In genomic region chr5:172541119-172541763, GRCh38 we compare ENCODE assay signal across 19 cellular contexts.
DNase-seq lines count a peak whose midpoint lies in the region; ATAC-seq and TF ChIP-seq lines count a peak whose summit lies in the region.
"Had no signal": no experiment of that assay in that cellular context is flagged by ENCODE, and none has a peak within 500 bp of the region (broad histone marks: within the 10 kb centered on the region; RNA-seq: fewer than 3 reads in every experiment).

No MANE protein-coding gene starts in this region.

- no peak overlapping the region for H4K91ac ChIP-seq in IMR-90 (ENCODE audit: insufficient read depth, low read depth, low read length)

- POLR2A ChIA-PET in IMR-90 (lab: Charles Lee; ENCODE audit: unreplicated experiment) (no interaction called here), WTC11 (lab: Charles Lee) (interaction anchor here (0.5 kb wide), 1 partner anchor 35 kb away, joined by 3 read pairs; no protein-coding TSS in a partner anchor)

- TF ChIP-seq POLR2A in IMR-90 (IDR thresholded peaks at IDR 0.05; ENCODE audit: low read depth, low read length): no peak

- no peaks in the 10 kb centered on the region for H4K20me1 ChIP-seq in IMR-90 (ENCODE audit: insufficient read depth, low read length)

- H2BK20ac ChIP-seq in IMR-90 (ENCODE audit: low read depth, low read length): no peak overlapping the region

- WGBS in IMR-90 (ENCODE audit: extremely low coverage in 2 of 2, insufficient read length in 1 of 2), 2 experiments: 53% methylated on average over 3 of the region's 12 CpGs; no CpG with 5 or more reads in 1 of the 2 experiments

- H2AFZ ChIP-seq in IMR-90 (replicated peaks; ENCODE audit: low read length, poor library complexity): no peak overlapping the region

- H3K4me1 ChIP-seq in IMR-90 (ENCODE audit: control insufficient read depth, insufficient read depth, low read length): no peaks in the 10 kb centered on the region
- H3K4me1 ChIP-seq: tibial artery had no signal

- TF ChIP-seq RAD21 in IMR-90 (IDR thresholded peaks at IDR 0.05; ENCODE audit: low read length): no peak

- H4K8ac ChIP-seq in IMR-90 (ENCODE audit: low read depth in 2 of 2, low read length in 2 of 2): no peak overlapping the region

- no peak overlapping the region for H3K23ac ChIP-seq in IMR-90 (ENCODE audit: low read depth, low read length)

- no peak overlapping the region for H3K56ac ChIP-seq in IMR-90 (ENCODE audit: extremely low read depth, insufficient read depth, low read length)

- H3K9me3 Mint-ChIP-seq in WTC11 (peaks cover 9% of the 10 kb centered on the region), osteocyte (ENCODE audit: unreplicated experiment) (no peaks in the 10 kb centered on the region)
- H3K9me3 Mint-ChIP-seq in activated naive CD8-positive, alpha-beta T cell treated with anti-CD3 and anti-CD28 coated beads, Interleukin-2, amount 50 U/mL, for 24 hours: no peaks in the 10 kb centered on the region

- CTCF ChIA-PET in IMR-90 (lab: Yijun Ruan, JAX): no interaction called here
- CTCF ChIA-PET in WTC11 (lab: Charles Lee): interaction anchor here (0.9 to 1.6 kb wide), 2 partner anchors 62 to 106 kb away, joined by 3 to 4 read pairs; no protein-coding TSS in a partner anchor

- peaks cover 10% of the 10 kb centered on the region for H3K27me3 Mint-ChIP-seq in WTC11 (ENCODE audit: low read depth)
- peaks cover 17% of the 10 kb centered on the region for H3K27me3 Mint-ChIP-seq in osteocyte (ENCODE audit: unreplicated experiment)
- peaks cover 4% of the 10 kb centered on the region for H3K27me3 Mint-ChIP-seq in activated naive CD8-positive, alpha-beta T cell treated with anti-CD3 and anti-CD28 coated beads, Interleukin-2, amount 50 U/mL, for 24 hours

- ATAC-seq in IMR-90 (ENCODE audit: low read depth) (no peak), WTC11 (0 out of 2 replicates have a peak, but pooled peaks have one; percentile 24)
- ATAC-seq in activated naive CD8-positive, alpha-beta T cell treated with anti-CD3 and anti-CD28 coated beads, Interleukin-2, amount 50 U/mL, for 24 hours: no peak

- no peaks in the 10 kb centered on the region for H3K9me1 ChIP-seq in IMR-90 (ENCODE audit: insufficient read depth, low read length)

- no peak overlapping the region for H4K5ac ChIP-seq in IMR-90 (ENCODE audit: low read depth, low read length)

- no peak overlapping the region for H2BK5ac ChIP-seq in IMR-90 (ENCODE audit: low read depth, low read length, poor library complexity, severe bottlenecking)

- no TSS peak for BruUV-seq in IMR-90 (replicated peaks; lab: Mats Ljungman, UMichigan)

- in situ Hi-C loops in IMR-90 (cut with MboI; ENCODE audit: low sequenced_read_pairs): no loop called here

- H2AK5ac ChIP-seq in IMR-90 (ENCODE audit: low read depth, low read length): no peak overlapping the region

- H3K4me3 ChIP-seq in IMR-90 (ENCODE audit: insufficient read depth, low read depth, low read length): no peak overlapping the region
- H3K4me3 ChIP-seq: tibial artery had no signal

- no peak overlapping the region for H3K4ac ChIP-seq in IMR-90 (ENCODE audit: low read depth, low read length)

- intact Hi-C loops in IMR-90 (cut with micrococcal nuclease): loop anchor here (1.0 kb wide), 1 partner anchor 17 kb away; no protein-coding TSS in a partner anchor

- H3K18ac ChIP-seq in IMR-90 (ENCODE audit: low read depth, low read length): no peak overlapping the region

- H3K14ac ChIP-seq in IMR-90 (replicated peaks; ENCODE audit: low read depth, low read length): no peak overlapping the region

- no peak overlapping the region for H3K4me2 ChIP-seq in IMR-90 (ENCODE audit: low read depth, low read length)
- H3K4me2 ChIP-seq: KMS-11 had no signal

- H3K27ac ChIP-seq in IMR-90 (ENCODE audit: insufficient read depth, low read length): no peak overlapping the region
- H3K27ac ChIP-seq: KMS-11, tibial artery had no signal

- H3K27me3 ChIP-seq in IMR-90 (ENCODE audit: control insufficient read depth, insufficient read depth, low read length): peaks cover 41% of the 10 kb centered on the region

- H3K9me3 ChIP-seq in IMR-90 (ENCODE audit: control insufficient read depth, insufficient read depth, low read length): peaks cover 1% of the 10 kb centered on the region; the same call in 1 of the 2 replicates
- H3K9me3 ChIP-seq: tibial artery had no signal

- H3K36me3 ChIP-seq in IMR-90 (ENCODE audit: control insufficient read depth, insufficient read depth, low read length): no peaks in the 10 kb centered on the region
- H3K36me3 ChIP-seq: tibial artery had no signal

- H2BK15ac ChIP-seq in IMR-90 (ENCODE audit: low read depth, low read length): no peak overlapping the region

- H3K27ac Mint-ChIP-seq in WTC11: no peak overlapping the region
- H3K27ac Mint-ChIP-seq in osteocyte (ENCODE audit: unreplicated experiment): no peak overlapping the region
- no peak overlapping the region for H3K27ac Mint-ChIP-seq in activated naive CD8-positive, alpha-beta T cell treated with anti-CD3 and anti-CD28 coated beads, Interleukin-2, amount 50 U/mL, for 24 hours
- H3K27ac Mint-ChIP-seq: activated B cell treated with CpG ODN at 0.5 μM for 24 hours, CD14-positive monocyte had no signal

- peaks cover 4% of the 10 kb centered on the region; the same call in 1 of the 2 replicates for H3K36me3 Mint-ChIP-seq in WTC11
- no peaks in the 10 kb centered on the region for H3K36me3 Mint-ChIP-seq in osteocyte (ENCODE audit: unreplicated experiment)
- H3K36me3 Mint-ChIP-seq in activated naive CD8-positive, alpha-beta T cell treated with anti-CD3 and anti-CD28 coated beads, Interleukin-2, amount 50 U/mL, for 24 hours (ENCODE audit: low read depth): no peaks in the 10 kb centered on the region
- H3K36me3 Mint-ChIP-seq: CD14-positive monocyte had no signal

- H3K4me1 Mint-ChIP-seq in WTC11 (peaks cover 13% of the 10 kb centered on the region), osteocyte (ENCODE audit: unreplicated experiment) (peaks cover 3% of the 10 kb centered on the region)
- no peaks in the 10 kb centered on the region for H3K4me1 Mint-ChIP-seq in activated naive CD8-positive, alpha-beta T cell treated with anti-CD3 and anti-CD28 coated beads, Interleukin-2, amount 50 U/mL, for 24 hours
- H3K4me1 Mint-ChIP-seq: activated B cell treated with CpG ODN at 0.5 μM for 24 hours, CD14-positive monocyte had no signal

- H2AK9ac ChIP-seq in IMR-90 (replicated peaks; ENCODE audit: low read depth, low read length, poor library complexity): no peak overlapping the region

- H3K4me3 Mint-ChIP-seq in WTC11 (no peak overlapping the region), osteocyte (ENCODE audit: unreplicated experiment) (no peak overlapping the region)
- H3K4me3 Mint-ChIP-seq in activated naive CD8-positive, alpha-beta T cell treated with anti-CD3 and anti-CD28 coated beads, Interleukin-2, amount 50 U/mL, for 24 hours: no peak overlapping the region
- H3K4me3 Mint-ChIP-seq: activated B cell treated with CpG ODN at 0.5 μM for 24 hours had no signal

- no peak for TF ChIP-seq CTCF in IMR-90 (conservative IDR thresholded peaks at IDR 0.05; ENCODE audit: low read depth, low read length)
- no peak for TF ChIP-seq CTCF in WTC11 (IDR thresholded peaks at IDR 0.05)
- TF ChIP-seq CTCF in osteocyte (IDR thresholded peaks at IDR 0.05): no peak

- no peak for DNase-seq in IMR-90
- no peak for DNase-seq in WTC11 (ENCODE audit: low spot score)
- peak; percentile 83 for DNase-seq in islet precursor cell
- peak; percentile 23 for DNase-seq in osteocyte (ENCODE audit: extremely low spot score, unreplicated experiment)
- DNase-seq in activated naive CD8-positive, alpha-beta T cell treated with anti-CD3 and anti-CD28 coated beads, Interleukin-2, amount 50 U/mL, for 24 hours: no peak
- DNase-seq in SKM-1 treated with dmso at 0.1 percent for 144 hours (lab: John Stamatoyannopoulos, UW; ENCODE audit: unreplicated experiment): no peak
- DNase-seq in GF-D8 (lab: John Stamatoyannopoulos, UW): no peak
- DNase-seq: activated B cell treated with CpG ODN at 0.5 μM for 24 hours, activated gamma-delta T cell treated with Interleukin-2 at 50 U/mL for 16 hours, DMS79, H7, hippocampal formation, kidney glomerular epithelial cell, NCI-H1092, NCI-H774, T-helper 1 cell had no signal

- no peak overlapping the region for H3K9ac ChIP-seq in IMR-90 (ENCODE audit: low read depth, low read length)
- H3K9ac ChIP-seq: KMS-11 had no signal

- dilution Hi-C loops in IMR-90 (cut with HindIII; ENCODE audit: low sequenced_read_pairs, unreplicated experiment): no loop called here

- H3K79me1 ChIP-seq in IMR-90 (ENCODE audit: low read depth in 1 of 2, low read length in 2 of 2): no peaks in the 10 kb centered on the region

- H2BK120ac ChIP-seq in IMR-90 (ENCODE audit: low read depth, low read length): no peak overlapping the region

TF ChIP-seq in IMR-90, 13 proteins besides CTCF, POLR2A, EP300 and RAD21:
- TF ChIP-seq SMC3 (IDR thresholded peaks at IDR 0.05; ENCODE audit: low read depth, low read length) (no peak), MAFK (IDR thresholded peaks at IDR 0.05; ENCODE audit: low read depth, low read length) (peak; percentile 96)

TF ChIP-seq in WTC11, 78 proteins besides CTCF, POLR2A, EP300 and RAD21:
- no peak for TF ChIP-seq ZNF317 (CRISPR knock-in tag; IDR thresholded peaks at IDR 0.05; ENCODE audit: borderline replicate concordance, low read depth)
- no peak for TF ChIP-seq HMGXB4 (CRISPR knock-in tag; IDR thresholded peaks at IDR 0.05)
- TF ChIP-seq JAZF1 (CRISPR knock-in tag; IDR thresholded peaks at IDR 0.05): no peak

Comparison
In these comparisons a context has a peak if more than half of its experiments do, and no peak if none do; other contexts are left out.
1. DNase-seq: peak in islet precursor cell (single experiment) and osteocyte (single experiment); none in IMR-90 (single experiment), WTC11 (single experiment), activated naive CD8-positive, alpha-beta T cell treated with anti-CD3 and anti-CD28 coated beads, Interleukin-2, amount 50 U/mL, for 24 hours (single experiment), SKM-1 treated with dmso at 0.1 percent for 144 hours (single experiment) and GF-D8 (single experiment).